ENCODE assay signal across 10 cellular contexts in the genomic region with DNA sequence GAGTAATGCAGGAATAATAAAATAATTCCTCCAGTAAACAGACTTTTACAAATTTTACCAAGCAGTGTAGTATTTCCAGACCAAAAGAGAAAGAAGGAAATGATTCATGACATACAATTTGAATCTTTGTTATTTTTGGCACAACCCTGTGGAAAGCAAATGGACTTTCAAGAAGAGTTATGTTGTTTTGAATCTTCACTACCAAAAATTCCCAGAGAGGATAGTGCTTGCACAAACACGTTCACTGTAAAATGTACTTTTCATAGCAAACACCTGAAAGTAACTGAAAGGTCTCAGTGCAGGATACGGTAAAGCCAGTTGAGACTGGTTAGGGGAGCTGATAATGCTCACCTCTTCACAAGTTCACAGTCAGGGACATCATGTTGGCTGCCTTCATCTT.
DNase-seq lines count a peak whose midpoint lies in the region; ATAC-seq and TF ChIP-seq lines count a peak whose summit lies in the region.
"Had no signal": no experiment of that assay in that cellular context is flagged by ENCODE, and none has a peak within 500 bp of the region (broad histone marks: within the 10 kb centered on the region; RNA-seq: fewer than 3 reads in every experiment).

No MANE protein-coding gene starts in this region.

- H3K27ac ChIP-seq in brain microvascular endothelial cell (peak overlapping the region; percentile 91), thymus (ENCODE audit: low read depth) (peak overlapping the region; percentile 31)

- WGBS in thymus = 92% methylated on average over 2 of the region's 2 CpGs

- H3K27me3 ChIP-seq in brain microvascular endothelial cell (replicated peaks) (no peaks in the 10 kb centered on the region), thymus (ENCODE audit: control insufficient read depth, insufficient read depth) (no peaks in the 10 kb centered on the region)

- in situ Hi-C loops in brain microvascular endothelial cell (cut with HindIII; ENCODE audit: low pct_ligation_motif_present, low sequenced_read_pairs) = no loop called here

- peak; percentile 21 for DNase-seq in HPDE6-E6E7 (ENCODE audit: extremely low spot score)
- peak; percentile 29 for DNase-seq in brain microvascular endothelial cell
- no peak for DNase-seq in left ventricle myocardium superior
- DNase-seq in stimulated activated CD4-positive, alpha-beta T cell treated with anti-CD3 and anti-CD28 coated beads, Interleukin-2, amount 100 ng/mL, for 48 hours = no peak
- no peak for DNase-seq in NAMALWA (ENCODE audit: low spot score)
- DNase-seq: hypothalamus, occipital lobe had no signal

- no peak overlapping the region for H3K4me3 ChIP-seq in brain microvascular endothelial cell (ENCODE audit: low read depth, low read length)
- no peak overlapping the region for H3K4me3 ChIP-seq in thymus (ENCODE audit: low read length)

- peak; percentile 82 for ATAC-seq in left ventricle myocardium superior
- ATAC-seq in HG03457 (IDR thresholded peaks at IDR 0.05; ENCODE audit: unreplicated experiment) = no peak
- ATAC-seq in HG03108 (IDR thresholded peaks at IDR 0.05; ENCODE audit: unreplicated experiment) = no peak

- TF ChIP-seq CTCF in brain microvascular endothelial cell (IDR thresholded peaks at IDR 0.05; ENCODE audit: low read depth, low read length, missing control alignments) = no peak

- H3K36me3 ChIP-seq in brain microvascular endothelial cell (replicated peaks) (no peaks in the 10 kb centered on the region), thymus (ENCODE audit: control insufficient read depth, insufficient read depth) (no peaks in the 10 kb centered on the region)

- H3K9me3 ChIP-seq in thymus (ENCODE audit: control insufficient read depth) = no peaks in the 10 kb centered on the region

- intact Hi-C loops in left ventricle myocardium superior (cut with micrococcal nuclease) = no loop called here

- H3K4me1 ChIP-seq in thymus (ENCODE audit: control insufficient read depth, insufficient read depth, low read length) = no peaks in the 10 kb centered on the region

Comparison
In these comparisons a context has a peak if more than half of its experiments do, and no peak if none do; other contexts are left out.
1. DNase-seq: peak in HPDE6-E6E7 (single experiment) and brain microvascular endothelial cell (single experiment); none in left ventricle myocardium superior (single experiment), stimulated activated CD4-positive, alpha-beta T cell treated with anti-CD3 and anti-CD28 coated beads, Interleukin-2, amount 100 ng/mL, for 48 hours (0 of 2) and NAMALWA (single experiment).